Comparison of ENCODE assay signal across 10 cellular contexts in genomic region chr4:87032884-87033533, GRCh38.
DNase-seq lines count a peak whose midpoint lies in the region; ATAC-seq, FAIRE-seq and TF ChIP-seq lines count a peak whose summit lies in the region.
"Had no signal": no experiment of that assay in that cellular context is flagged by ENCODE, and none has a peak within 500 bp of the region (broad histone marks: within the 10 kb centered on the region; RNA-seq: fewer than 3 reads in every experiment).

No MANE protein-coding gene starts in this region.

- DNase-seq in HCEC 1CT: peak; percentile 53
- DNase-seq in bronchial epithelial cell (ENCODE audit: low read depth): peak; percentile 41
- peak; percentile 89 for DNase-seq in iris pigment epithelial cell (ENCODE audit: low read depth)
- DNase-seq in small intestine: peak; percentile 85
- no peak for DNase-seq in AML-193 (lab: John Stamatoyannopoulos, UW)
- no peak for DNase-seq in NCI-H345 (lab: John Stamatoyannopoulos, UW)
- no peak for DNase-seq in NCI-H69 (lab: John Stamatoyannopoulos, UW)
- DNase-seq: stimulated activated CD4-positive, alpha-beta T cell treated with anti-CD3 and anti-CD28 coated beads, Interleukin-4, amount 100 ng/mL, for 4 hours had no signal

- FAIRE-seq in bronchial epithelial cell (lab: Jason Lieb, UNC) (no peak), small intestine (lab: Jason Lieb, UNC) (no peak)

- peak overlapping the region; percentile 13 to 55 for H3K27ac ChIP-seq in small intestine (ENCODE audit: low read depth in 1 of 2, low read length in 1 of 2)
- H3K27ac ChIP-seq: SJCRH30 had no signal

- no peaks in the 10 kb centered on the region for H3K9me3 ChIP-seq in small intestine (ENCODE audit: control insufficient read depth, low read depth)
- H3K9me3 ChIP-seq: SJCRH30 had no signal

- H3K36me3 ChIP-seq in bronchial epithelial cell (ENCODE audit: control insufficient read depth, insufficient read depth, low read length) (no peaks in the 10 kb centered on the region), small intestine (ENCODE audit: control insufficient read depth in 2 of 2, insufficient read depth in 2 of 2, low read length in 2 of 2) (no peaks in the 10 kb centered on the region)
- H3K36me3 ChIP-seq: SJCRH30 had no signal

- no peak for TF ChIP-seq CTCF in bronchial epithelial cell (IDR thresholded peaks at IDR 0.05; ENCODE audit: insufficient read depth, low read length, severe bottlenecking)

- WGBS in small intestine, 3 donors: 30 to 58% (median 52%) methylated on average over 3 of the region's 3 CpGs

- ATAC-seq in HG03571 (IDR thresholded peaks at IDR 0.05; ENCODE audit: unreplicated experiment): no peak

- H3K27me3 ChIP-seq in bronchial epithelial cell (ENCODE audit: control insufficient read depth, insufficient read depth, low read length): no peaks in the 10 kb centered on the region
- H3K27me3 ChIP-seq in small intestine (ENCODE audit: control insufficient read depth in 2 of 2, insufficient read depth in 2 of 2, low read length in 2 of 2): no peaks in the 10 kb centered on the region
- H3K27me3 ChIP-seq: SJCRH30 had no signal

- H3K4me1 ChIP-seq in small intestine (ENCODE audit: control insufficient read depth in 2 of 2, insufficient read depth in 1 of 2, low read depth in 1 of 2, low read length in 1 of 2): peaks cover 9 to 29% of the 10 kb centered on the region in 2 donors

- H3K4me3 ChIP-seq in bronchial epithelial cell (ENCODE audit: low read depth, low read length) (no peak overlapping the region), small intestine (ENCODE audit: low read depth in 1 of 2, low read length in 2 of 2) (no peak overlapping the region)
- H3K4me3 ChIP-seq: SJCRH30 had no signal

Comparison
In these comparisons a context has a peak if more than half of its experiments do, and no peak if none do; other contexts are left out.
1. DNase-seq: peak in HCEC 1CT (single experiment), bronchial epithelial cell (single experiment), iris pigment epithelial cell (single experiment) and small intestine (single experiment); none in AML-193 (0 of 2), NCI-H345 (single experiment) and NCI-H69 (single experiment).